ENCODE assay signal across 8 cellular contexts in the genomic region with DNA sequence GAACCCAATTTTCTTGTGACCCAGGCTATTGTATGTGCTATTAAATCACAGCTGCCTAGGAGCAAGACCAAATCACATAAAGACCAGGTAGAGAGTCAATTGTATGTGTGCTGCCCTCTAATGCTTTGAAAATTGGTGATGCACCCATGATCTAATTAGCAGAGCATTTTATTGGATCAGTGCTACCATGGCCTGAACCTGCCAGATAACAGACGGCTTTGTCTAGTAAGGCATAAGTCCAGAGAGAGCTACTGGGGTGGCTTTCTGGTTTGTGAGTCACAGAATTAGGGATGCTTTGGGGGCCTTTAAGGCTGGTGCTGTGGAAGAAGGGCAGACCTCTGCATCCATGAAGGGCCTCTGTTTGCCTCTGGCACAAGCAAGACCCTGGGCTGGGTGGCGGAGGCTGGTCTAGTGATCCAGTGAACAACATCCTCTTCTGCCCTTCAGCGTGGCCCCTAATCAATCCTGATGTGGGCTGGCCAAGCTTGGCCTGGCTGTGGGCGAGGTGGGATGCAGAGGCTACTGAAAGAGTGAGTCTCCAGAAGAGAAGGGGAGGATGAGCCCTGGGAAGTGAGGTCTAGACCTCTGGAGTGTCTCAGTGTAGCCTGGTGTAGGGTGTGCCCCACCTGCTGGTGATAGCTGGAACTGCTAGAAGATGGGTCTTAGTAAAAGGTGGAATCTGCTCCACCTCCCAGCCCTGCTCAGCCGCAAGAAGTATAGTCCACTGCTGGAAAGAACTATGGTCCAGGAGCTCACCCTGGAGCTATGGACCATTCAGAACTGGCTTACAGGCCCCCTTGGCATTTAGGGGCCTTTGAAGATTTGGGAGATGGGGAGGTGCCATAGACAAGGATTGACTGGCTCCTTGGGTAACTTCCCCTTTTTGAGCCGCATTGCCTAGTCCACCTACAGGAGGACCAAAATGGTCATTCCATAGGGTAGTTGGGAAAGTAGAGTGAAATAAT. TPM values are rescaled to one million over a fixed set of nuclear protein-coding genes. Genes with fewer than 3 reads are reported as not detected.
DNase-seq lines count a peak whose midpoint lies in the region; ATAC-seq, FAIRE-seq and TF ChIP-seq lines count a peak whose summit lies in the region.

No MANE protein-coding gene starts in this region.

- peak; percentile 65 for ATAC-seq in stimulated activated naive CD8-positive, alpha-beta T cell treated with anti-CD3 and anti-CD28 coated beads, Interleukin-15, Interleukin-2, amounts not matched to agents 100 U/mL and 50 U/mL, for 24 hours
- ATAC-seq in GM19328 (IDR thresholded peaks at IDR 0.05; ENCODE audit: unreplicated experiment) = no peak

- H3K4me3 ChIP-seq in fibroblast of pulmonary artery (replicated peaks; ENCODE audit: low read depth, low read length) = no peak overlapping the region

- no peak overlapping the region for H3K4me3 Mint-ChIP-seq in neural crest cell

- FAIRE-seq in RCC 7860 (lab: Jason Lieb, UNC) = peak; percentile 17

- no peaks in the 10 kb centered on the region for H3K9me3 Mint-ChIP-seq in neural crest cell

- H3K36me3 Mint-ChIP-seq in neural crest cell (ENCODE audit: low read depth) = no peaks in the 10 kb centered on the region

- H3K4me1 Mint-ChIP-seq in neural crest cell = peaks cover 14% of the 10 kb centered on the region

- no peaks in the 10 kb centered on the region for H3K27me3 Mint-ChIP-seq in neural crest cell (ENCODE audit: low read depth)

- no peak overlapping the region for H3K27ac Mint-ChIP-seq in neural crest cell (ENCODE audit: unreplicated experiment)

- TF ChIP-seq CTCF in fibroblast of pulmonary artery (IDR thresholded peaks at IDR 0.05; ENCODE audit: low read length, missing control alignments) (peak; percentile 99), neural crest cell (conservative IDR thresholded peaks at IDR 0.05) (peak; percentile 87)

- DNase-seq in DMS79 treated with DMSO at 0.1 percent for 48 hours (lab: John Stamatoyannopoulos, UW) = peak; percentile 43
- DNase-seq in LHCN-M2 (ENCODE audit: low read depth) = peak; percentile 65
- DNase-seq in RCC 7860 (ENCODE audit: low spot score) = peak; percentile 68
- DNase-seq in activated T-cell treated with anti-CD3 and anti-CD28 coated beads, Interleukin-2, amount 50 U/mL, for 48 hours = peak; percentile 85 to 86
- DNase-seq in fibroblast of pulmonary artery (ENCODE audit: low read depth) = peak; percentile 87
- DNase-seq in neural crest cell (ENCODE audit: low read depth, low spot score) = peak; percentile 91
- DNase-seq in stimulated activated naive CD8-positive, alpha-beta T cell treated with anti-CD3 and anti-CD28 coated beads, Interleukin-15, Interleukin-2, amounts not matched to agents 100 U/mL and 50 U/mL, for 24 hours = peak; percentile 81

RNA-seq across cellular contexts. Expression of gene AAR2, which starts 36.7 kb away (rescaled TPM):
- total RNA-seq in LHCN-M2 (2014; rRNA removed) (26.6 and 29.1 TPM in 2 replicates), neural crest cell (33.0 and 33.2 TPM in 2 replicates)
- polyA plus RNA-seq in LHCN-M2 (2012) = 22.5 TPM

RNA-seq across cellular contexts. Expression of gene EPB41L1, which starts 45.0 kb away (rescaled TPM):
- 12.1 and 12.8 TPM in 2 replicates for total RNA-seq in LHCN-M2 (2014; rRNA removed)
- polyA plus RNA-seq in LHCN-M2 (2012) = 24.4 TPM
- total RNA-seq in neural crest cell = 30.6 and 33.1 TPM in 2 replicates
